8 cellular contexts compared by ENCODE assay signal in genomic region chr11:67117667-67118058, GRCh38. TPM values are rescaled to one million over a fixed set of nuclear protein-coding genes. Genes with fewer than 3 reads are reported as not detected.
A peak's percentile ranks its signal among the peaks of the same experiment; 100 is the strongest.
DNase-seq lines count a peak whose midpoint lies in the region; ATAC-seq, FAIRE-seq and TF ChIP-seq lines count a peak whose summit lies in the region.

No MANE protein-coding gene starts in this region.

- peak overlapping the region; percentile 76 for H2AFZ ChIP-seq in MM.1S (ENCODE audit: low read length)

- peaks cover 44% of the 10 kb centered on the region for H3F3A ChIP-seq in MM.1S (ENCODE audit: insufficient read depth, low read length)

- no peak for TF ChIP-seq CTCF in MM.1S (IDR thresholded peaks at IDR 0.05; ENCODE audit: low read length)
- no peak for TF ChIP-seq CTCF in heart left ventricle (IDR thresholded peaks at IDR 0.05)

- H3K9me3 ChIP-seq in CD8-positive, alpha-beta memory T cell (ENCODE audit: low read length) = no peaks in the 10 kb centered on the region
- H3K9me3 ChIP-seq in MM.1S (replicated peaks; ENCODE audit: insufficient read depth, low read length) (no peaks in the 10 kb centered on the region), heart left ventricle (no peaks in the 10 kb centered on the region)

- intact Hi-C loops in heart left ventricle (cut with DNase I) (loop anchor here in 2 of 10 donors (2.0 kb wide), 1 partner anchor 123 kb away; no protein-coding TSS in a partner anchor), posterior vena cava (cut with DNase I) (no loop called here)

- no peaks in the 10 kb centered on the region for H3K27me3 Mint-ChIP-seq in CD8-positive, alpha-beta memory T cell

- FAIRE-seq in frontal cortex (lab: Jason Lieb, UNC) = no peak

- WGBS in heart left ventricle, 4 donors = 15 to 59% (median 30%) methylated on average over 6 to 44 of the region's 44 CpGs

- peak overlapping the region; percentile 90 to 98 (median 94) for H3K27ac Mint-ChIP-seq in CD8-positive, alpha-beta memory T cell

- H3K4me1 ChIP-seq in CD8-positive, alpha-beta memory T cell (ENCODE audit: insufficient read depth, low read length) = peaks cover 25% of the 10 kb centered on the region
- peaks cover 7% of the 10 kb centered on the region for H3K4me1 ChIP-seq in MM.1S (ENCODE audit: low read length)
- H3K4me1 ChIP-seq in heart left ventricle = peaks cover 0 to 48% (median 19%) of the 10 kb centered on the region in 12 donors

- no peaks in the 10 kb centered on the region for H3K9me3 Mint-ChIP-seq in CD8-positive, alpha-beta memory T cell

- 0 out of 2 replicates have a peak, but pooled peaks cover 4% of the 10 kb centered on the region for H4K20me1 ChIP-seq in MM.1S (ENCODE audit: insufficient read depth, low read length)

- H3K27me3 ChIP-seq in CD8-positive, alpha-beta memory T cell (ENCODE audit: insufficient read depth, low read length, poor library complexity, severe bottlenecking) = no peaks in the 10 kb centered on the region
- H3K27me3 ChIP-seq in MM.1S (replicated peaks; ENCODE audit: insufficient read depth, low read length) = no peaks in the 10 kb centered on the region
- H3K27me3 ChIP-seq in heart left ventricle = no peaks in the 10 kb centered on the region

- peak in 4 of 5 donors; percentile 28 to 66 (median 38) for DNase-seq in CD8-positive, alpha-beta memory T cell
- DNase-seq in MM.1S (no peak), activated gamma-delta T cell (lab: John Stamatoyannopoulos, UW) (peak; percentile 33), heart left ventricle (peak; percentile 21 to 69 (median 37)), posterior vena cava (ENCODE audit: low spot score) (peak; percentile 86), frontal cortex (ENCODE audit: low spot score in 2 of 2) (no peak)

- peak overlapping the region; percentile 49; the same call in 1 of the 2 replicates for H3K9ac ChIP-seq in MM.1S (ENCODE audit: low read length)

- peak overlapping the region; percentile 61; the same call in 1 of the 2 replicates for H3K4me2 ChIP-seq in MM.1S (ENCODE audit: low read depth, low read length)

- POLR2A ChIA-PET in CD8-positive, alpha-beta memory T cell (lab: Charles Lee) = interaction anchor here (0.6 to 2.4 kb wide), 3 partner anchors 14 to 1784 kb away, joined by 3 to 18 read pairs (median 3); partner anchors contain the start of gene DPF2

- no peak for ATAC-seq in heart left ventricle
- ATAC-seq in HG02884 (IDR thresholded peaks at IDR 0.05; ENCODE audit: unreplicated experiment) = no peak
- no peak for ATAC-seq in GM21447 (IDR thresholded peaks at IDR 0.05; ENCODE audit: unreplicated experiment)

- TF ChIP-seq POLR2A in heart left ventricle (IDR thresholded peaks at IDR 0.05) = no peak

- peak overlapping the region; percentile 46 for H3K4me3 ChIP-seq in CD8-positive, alpha-beta memory T cell (ENCODE audit: low read length)
- H3K4me3 ChIP-seq in MM.1S (ENCODE audit: low read length) (peak overlapping the region; percentile 50; the same call in 1 of the 2 replicates), heart left ventricle (peak overlapping the region in 10 of 12 donors; percentile 30 to 99 (median 82))

- CTCF ChIA-PET in CD8-positive, alpha-beta memory T cell (lab: Charles Lee) = interaction anchor here (0.9 kb wide), 1 partner anchor 541 kb away, joined by 3 read pairs; no protein-coding TSS in a partner anchor

- H3K36me3 Mint-ChIP-seq in CD8-positive, alpha-beta memory T cell = peaks cover 0 to 23% (median 4%) of the 10 kb centered on the region in 3 donors

- H3K79me2 ChIP-seq in MM.1S (ENCODE audit: low read length) = peaks cover 32% of the 10 kb centered on the region

- H3K36me3 ChIP-seq in CD8-positive, alpha-beta memory T cell (ENCODE audit: insufficient read depth, low read length) = no peaks in the 10 kb centered on the region
- H3K36me3 ChIP-seq in MM.1S (replicated peaks; ENCODE audit: insufficient read depth, low read length) (no peaks in the 10 kb centered on the region), heart left ventricle (peaks cover 0 to 9% (median 0%) of the 10 kb centered on the region in 9 donors)

- H3K4me3 Mint-ChIP-seq in CD8-positive, alpha-beta memory T cell = peak overlapping the region; percentile 86 to 94 (median 87)

- peaks cover 29 to 45% (median 34%) of the 10 kb centered on the region in 3 donors for H3K4me1 Mint-ChIP-seq in CD8-positive, alpha-beta memory T cell

- peak overlapping the region; percentile 47 for H3K27ac ChIP-seq in CD8-positive, alpha-beta memory T cell (ENCODE audit: low read depth, low read length)
- no peak overlapping the region for H3K27ac ChIP-seq in MM.1S (ENCODE audit: low read length)
- H3K27ac ChIP-seq in heart left ventricle = peak overlapping the region in 11 of 12 donors; percentile 61 to 99 (median 96)

- no peaks in the 10 kb centered on the region for H3K9me2 ChIP-seq in MM.1S (replicated peaks; ENCODE audit: insufficient read depth, low read length)

RNA-seq across cellular contexts. Expression of gene KDM2A, which starts 1.4 kb away (rescaled TPM):
- 100 to 1,000 TPM; 101 to 107 TPM for total RNA-seq in CD8-positive, alpha-beta memory T cell
- 20.4 TPM for polyA plus RNA-seq in CD8-positive, alpha-beta memory T cell
- total RNA-seq in heart left ventricle (10 to 100 TPM; 26.7 to 66.4 (median 38.6) TPM), posterior vena cava (10 to 100 TPM; 55.3 to 58.3 TPM), frontal cortex (35.5 TPM)
- 10 to 100 TPM; 23.4 to 33.5 TPM for polyA plus RNA-seq in heart left ventricle

Comparison
In these comparisons a context has a peak if more than half of its experiments do, and no peak if none do; other contexts are left out.
1. DNase-seq: peak in CD8-positive, alpha-beta memory T cell (4 of 5), activated gamma-delta T cell (single experiment), heart left ventricle (5 of 5) and posterior vena cava (single experiment); none in MM.1S (single experiment) and frontal cortex (0 of 2).
2. Peak in every context shown above with its lines, with median percentiles within 50 percentile points of each other: H3K4me3 ChIP-seq.